Comparison of ENCODE assay signal across 8 cellular contexts in the genomic region with DNA sequence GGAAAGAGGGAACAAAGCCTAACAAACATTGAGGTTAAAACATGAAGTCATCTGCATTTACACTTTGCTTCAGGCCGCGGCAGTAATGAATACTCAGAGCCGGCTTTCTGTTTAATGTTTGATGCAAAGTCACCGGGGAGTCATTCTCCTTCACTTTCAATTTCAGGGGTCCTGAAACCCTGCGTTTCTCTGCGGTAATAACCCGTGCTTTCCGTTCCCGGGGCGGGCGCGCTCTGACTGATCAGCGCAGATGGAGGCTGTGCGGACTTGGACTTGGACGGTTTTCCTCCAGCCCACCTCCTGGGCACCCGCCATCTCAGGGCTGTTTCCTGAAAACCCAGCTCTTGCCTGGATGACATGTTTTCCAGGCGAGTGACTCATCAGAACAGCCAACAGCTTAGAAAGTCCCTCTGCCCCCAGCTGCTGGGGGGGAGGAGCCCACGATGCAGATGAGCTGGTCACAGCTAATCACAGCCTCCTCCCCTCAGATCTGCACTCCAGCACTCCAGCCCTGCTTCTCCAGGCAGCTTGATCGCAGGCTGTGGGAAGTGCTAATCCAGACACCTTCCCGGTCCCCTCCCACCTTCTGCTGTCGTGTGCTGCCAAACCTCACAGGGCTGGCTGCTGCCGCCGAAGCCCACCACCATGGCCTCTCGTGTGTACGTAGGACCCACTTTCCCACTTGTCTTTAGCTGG.
A peak's percentile ranks its signal among the peaks of the same experiment; 100 is the strongest.
DNase-seq lines count a peak whose midpoint lies in the region; ATAC-seq and TF ChIP-seq lines count a peak whose summit lies in the region.

No MANE protein-coding gene starts in this region.

- no peaks in the 10 kb centered on the region for H3K36me3 ChIP-seq in RWPE2 (ENCODE audit: low read depth)
- H3K36me3 ChIP-seq in gastroesophageal sphincter = peaks cover 0 to 15% of the 10 kb centered on the region in 2 donors
- H3K36me3 ChIP-seq in neuron (ENCODE audit: insufficient read depth, low read length) = peaks cover 4% of the 10 kb centered on the region
- peaks cover 0 to 18% (median 11%) of the 10 kb centered on the region in 4 donors for H3K36me3 ChIP-seq in stomach

- H3K4me1 ChIP-seq in RWPE2 (ENCODE audit: insufficient read depth, poor library complexity, severe bottlenecking) (peaks cover 11% of the 10 kb centered on the region), gastroesophageal sphincter (peaks cover 0 to 29% (median 12%) of the 10 kb centered on the region in 3 donors), neuron (ENCODE audit: insufficient read depth, low read length) (peaks cover 11% of the 10 kb centered on the region), stomach (peaks cover 14 to 24% (median 20%) of the 10 kb centered on the region in 4 donors)

- H3K4me3 ChIP-seq in RWPE2 (ENCODE audit: severe bottlenecking) (peak overlapping the region; percentile 23), gastroesophageal sphincter (peak overlapping the region; percentile 49 to 57), neuron (ENCODE audit: low read length) (peak overlapping the region; percentile 41), stomach (peak overlapping the region; percentile 40 to 49 (median 48))

- TF ChIP-seq CTCF in RWPE2 (IDR thresholded peaks at IDR 0.05; ENCODE audit: poor library complexity, severe bottlenecking) (no peak), gastroesophageal sphincter (IDR thresholded peaks at IDR 0.05) (no peak), stomach (IDR thresholded peaks at IDR 0.05) (no peak)

- WGBS in gastroesophageal sphincter (ENCODE audit: low coverage in 1 of 2), 2 donors = 0% methylated on average over 6 to 10 of the region's 25 CpGs
- 1 to 5% (median 4%) methylated on average over 19 to 25 of the region's 25 CpGs for WGBS in stomach, 5 donors

- H3K27ac ChIP-seq in RWPE2 (ENCODE audit: poor library complexity, severe bottlenecking) (peak overlapping the region; percentile 87), gastroesophageal sphincter (peak overlapping the region; percentile 72 to 92 (median 90)), stomach (peak overlapping the region; percentile 66 to 91 (median 89))

- TF ChIP-seq EP300 in gastroesophageal sphincter (IDR thresholded peaks at IDR 0.05) = no peak
- TF ChIP-seq EP300 in stomach (IDR thresholded peaks at IDR 0.05) = peak; percentile 54

- peak; percentile 99 for DNase-seq in Daoy (ENCODE audit: low read depth)
- DNase-seq in GOT3 (lab: John Stamatoyannopoulos, UW) = peak; percentile 73
- peak; percentile 41 for DNase-seq in LoVo (ENCODE audit: low spot score)
- DNase-seq in RWPE2 (ENCODE audit: low spot score) = peak; percentile 94
- peak; percentile 87 for DNase-seq in activated naive CD4-positive, alpha-beta T cell treated with Interleukin-2 at 50 U/mL for 16 hours
- DNase-seq in stomach = peak; percentile 72

- no peaks in the 10 kb centered on the region for H3K9me3 ChIP-seq in RWPE2 (ENCODE audit: severe bottlenecking)
- H3K9me3 ChIP-seq in gastroesophageal sphincter = no peaks in the 10 kb centered on the region
- no peaks in the 10 kb centered on the region for H3K9me3 ChIP-seq in neuron (ENCODE audit: low read length)
- no peaks in the 10 kb centered on the region for H3K9me3 ChIP-seq in stomach

- intact Hi-C loops in stomach (cut with DNase I; ENCODE audit: low total_unique reads) = no loop called here

- H2AFZ ChIP-seq in neuron (ENCODE audit: low read depth, low read length) = peak overlapping the region; percentile 37

- TF ChIP-seq POLR2A in gastroesophageal sphincter (IDR thresholded peaks at IDR 0.05) (peak; percentile 47 to 48), stomach (IDR thresholded peaks at IDR 0.05) (no peak)

- no peaks in the 10 kb centered on the region for H3K27me3 ChIP-seq in RWPE2 (ENCODE audit: insufficient read depth, poor library complexity, severe bottlenecking)
- no peaks in the 10 kb centered on the region for H3K27me3 ChIP-seq in gastroesophageal sphincter
- no peaks in the 10 kb centered on the region for H3K27me3 ChIP-seq in neuron (ENCODE audit: insufficient read depth, low read length)
- H3K27me3 ChIP-seq in stomach = no peaks in the 10 kb centered on the region

- ATAC-seq in RWPE2 (ENCODE audit: low read depth) (peak; percentile 97), gastroesophageal sphincter (peak; percentile 97)

Comparison
In these comparisons a context has a peak if more than half of its experiments do, and no peak if none do; other contexts are left out.
1. Peak in every context shown above with its lines: DNase-seq, ATAC-seq, H3K4me3 ChIP-seq and H3K27ac ChIP-seq.
2. DNase-seq: peak in every context shown above with its lines; median percentile 99 in Daoy; 94 in RWPE2; 87 in activated naive CD4-positive, alpha-beta T cell treated with Interleukin-2 at 50 U/mL for 16 hours; 73 in GOT3; 72 in stomach; 41 in LoVo.
3. POLR2A ChIP-seq: peak in gastroesophageal sphincter (2 of 2); none in stomach (0 of 4).